8 cellular contexts compared by ENCODE assay signal in genomic region chr3:94862703-94863102, GRCh38.
DNase-seq lines count a peak whose midpoint lies in the region; TF ChIP-seq lines count a peak whose summit lies in the region.

No MANE protein-coding gene starts in this region.

- H3K36me3 Mint-ChIP-seq in Caco-2 (ENCODE audit: insufficient read depth, unreplicated experiment) (peaks cover 14% of the 10 kb centered on the region), immature natural killer cell (no peaks in the 10 kb centered on the region)
- no peaks in the 10 kb centered on the region for H3K36me3 Mint-ChIP-seq in activated CD4-positive, alpha-beta T cell treated with anti-CD3 and anti-CD28 coated beads, Interleukin-2, amount 10 ng/mL, durations not matched to agents 7 days and 5 days (ENCODE audit: low read depth)

- H3K4me3 Mint-ChIP-seq in Caco-2 (ENCODE audit: unreplicated experiment) = no peak overlapping the region
- no peak overlapping the region for H3K4me3 Mint-ChIP-seq in immature natural killer cell
- H3K4me3 Mint-ChIP-seq in activated CD4-positive, alpha-beta T cell treated with anti-CD3 and anti-CD28 coated beads, Interleukin-2, amount 10 ng/mL, durations not matched to agents 7 days and 5 days = no peak overlapping the region

- DNase-seq in Caco-2 (peak; percentile 39 to 53), H7 (peak; percentile 21), NCI-H446 (lab: John Stamatoyannopoulos, UW) (peak; percentile 6 to 70), epithelial cell of esophagus (ENCODE audit: low read depth) (peak; percentile 54), immature natural killer cell (no peak), dedifferentiated amniotic fluid mesenchymal stem cell (ENCODE audit: extremely low spot score) (no peak)
- no peak for DNase-seq in activated CD8-positive, alpha-beta memory T cell treated with anti-CD3 and anti-CD28 coated beads, Interleukin-2, amount 50 U/mL, for 4 hours
- DNase-seq in activated CD4-positive, alpha-beta T cell treated with anti-CD3 and anti-CD28 coated beads, Interleukin-2, amount 10 ng/mL, durations not matched to agents 7 days and 5 days = no peak

- intact Hi-C loops in Caco-2 (cut with micrococcal nuclease; ENCODE audit: unreplicated experiment) = loop anchor here (1.0 kb wide), 1 partner anchor 105 kb away; no protein-coding TSS in a partner anchor

- H3K4me3 ChIP-seq in Caco-2 (ENCODE audit: low read depth, low read length) (no peak overlapping the region), H7 (ENCODE audit: insufficient read depth, low read depth, low read length) (no peak overlapping the region), epithelial cell of esophagus (ENCODE audit: low read length) (no peak overlapping the region)

- H3K4me1 Mint-ChIP-seq in Caco-2 (ENCODE audit: low read depth, unreplicated experiment) = no peaks in the 10 kb centered on the region
- H3K4me1 Mint-ChIP-seq in immature natural killer cell = no peaks in the 10 kb centered on the region
- no peaks in the 10 kb centered on the region for H3K4me1 Mint-ChIP-seq in activated CD4-positive, alpha-beta T cell treated with anti-CD3 and anti-CD28 coated beads, Interleukin-2, amount 10 ng/mL, durations not matched to agents 7 days and 5 days

- no TSS peak for BruUV-seq in Caco-2 (replicated peaks; lab: Mats Ljungman, UMichigan)

- H3K36me3 ChIP-seq in Caco-2 (ENCODE audit: control insufficient read depth, insufficient read depth, low read length) (no peaks in the 10 kb centered on the region), H7 (replicated peaks; ENCODE audit: control insufficient read depth, insufficient read depth, low read length) (no peaks in the 10 kb centered on the region)

- no peaks in the 10 kb centered on the region for H3K4me1 ChIP-seq in Caco-2

- POLR2A ChIA-PET in Caco-2 (lab: Charles Lee) = no interaction called here
- POLR2A ChIA-PET in activated CD4-positive, alpha-beta T cell treated with anti-CD3 and anti-CD28 coated beads, Interleukin-2, amount 10 ng/mL, durations not matched to agents 7 days and 5 days (lab: Charles Lee) = no interaction called here

- CTCF ChIA-PET in Caco-2 (lab: Charles Lee) = interaction anchor here (0.5 to 1.2 kb wide), 3 partner anchors 31 to 613 kb away, joined by 3 to 5 read pairs (median 3); no protein-coding TSS in a partner anchor
- CTCF ChIA-PET in activated CD4-positive, alpha-beta T cell treated with anti-CD3 and anti-CD28 coated beads, Interleukin-2, amount 10 ng/mL, durations not matched to agents 7 days and 5 days (lab: Charles Lee) = no interaction called here

- no peak overlapping the region for H3K27ac Mint-ChIP-seq in Caco-2 (ENCODE audit: unreplicated experiment)
- H3K27ac Mint-ChIP-seq in immature natural killer cell = no peak overlapping the region
- H3K27ac Mint-ChIP-seq in activated CD4-positive, alpha-beta T cell treated with anti-CD3 and anti-CD28 coated beads, Interleukin-2, amount 10 ng/mL, durations not matched to agents 7 days and 5 days = no peak overlapping the region

- peaks cover 57% of the 10 kb centered on the region for H3K9me3 Mint-ChIP-seq in Caco-2 (ENCODE audit: unreplicated experiment)
- H3K9me3 Mint-ChIP-seq in immature natural killer cell = peaks cover 15 to 84% (median 45%) of the 10 kb centered on the region in 6 donors
- H3K9me3 Mint-ChIP-seq in activated CD4-positive, alpha-beta T cell treated with anti-CD3 and anti-CD28 coated beads, Interleukin-2, amount 10 ng/mL, durations not matched to agents 7 days and 5 days = peaks cover 7% of the 10 kb centered on the region

- H3K27me3 ChIP-seq in Caco-2 (replicated peaks; ENCODE audit: control insufficient read depth, insufficient read depth, low read length) (no peaks in the 10 kb centered on the region), H7 (ENCODE audit: control insufficient read depth, insufficient read depth, low read length) (no peaks in the 10 kb centered on the region)

- peak; percentile 57 to 66 for TF ChIP-seq CTCF in Caco-2 (IDR thresholded peaks at IDR 0.05; ENCODE audit: insufficient read depth in 1 of 2, low read depth in 1 of 2, low read length in 1 of 2, severe bottlenecking in 1 of 2, unreplicated experiment in 1 of 2)
- peak; percentile 86 for TF ChIP-seq CTCF in epithelial cell of esophagus (IDR thresholded peaks at IDR 0.05; ENCODE audit: insufficient read depth, low read depth, low read length, missing control alignments)

- H3K27me3 Mint-ChIP-seq in Caco-2 (ENCODE audit: insufficient read depth, unreplicated experiment) = no peaks in the 10 kb centered on the region
- no peaks in the 10 kb centered on the region for H3K27me3 Mint-ChIP-seq in immature natural killer cell (ENCODE audit: low read depth in 3 of 3)
- no peaks in the 10 kb centered on the region for H3K27me3 Mint-ChIP-seq in activated CD4-positive, alpha-beta T cell treated with anti-CD3 and anti-CD28 coated beads, Interleukin-2, amount 10 ng/mL, durations not matched to agents 7 days and 5 days

- peaks cover 24% of the 10 kb centered on the region for H3K9me3 ChIP-seq in Caco-2

Comparison
In these comparisons a context has a peak if more than half of its experiments do, and no peak if none do; other contexts are left out.
1. DNase-seq: peak in Caco-2 (2 of 2), H7 (single experiment), NCI-H446 (2 of 2) and epithelial cell of esophagus (single experiment); none in immature natural killer cell (0 of 3), dedifferentiated amniotic fluid mesenchymal stem cell (single experiment), activated CD8-positive, alpha-beta memory T cell treated with anti-CD3 and anti-CD28 coated beads, Interleukin-2, amount 50 U/mL, for 4 hours (single experiment) and activated CD4-positive, alpha-beta T cell treated with anti-CD3 and anti-CD28 coated beads, Interleukin-2, amount 10 ng/mL, durations not matched to agents 7 days and 5 days (single experiment).